ENCODE assay signal across 8 cellular contexts in genomic region chr17:6913608-6914443, GRCh38.
A peak's percentile ranks its signal among the peaks of the same experiment; 100 is the strongest.
DNase-seq lines count a peak whose midpoint lies in the region; ATAC-seq and TF ChIP-seq lines count a peak whose summit lies in the region.

No MANE protein-coding gene starts in this region.

- TF ChIP-seq CTCF in AG04450 (IDR thresholded peaks at IDR 0.05; ENCODE audit: low read depth, low read length) = peak; percentile 77
- TF ChIP-seq CTCF in nephron (IDR thresholded peaks at IDR 0.05; ENCODE audit: unreplicated experiment in 3 of 3) = peak; percentile 66 to 75 (median 75)

- no peaks in the 10 kb centered on the region for H3K9me3 Mint-ChIP-seq in activated T-cell treated with anti-CD3 and anti-CD28 coated beads, Interleukin-2, amount 50 U/mL, for 24 hours
- no peaks in the 10 kb centered on the region for H3K9me3 Mint-ChIP-seq in nephron
- no peaks in the 10 kb centered on the region for H3K9me3 Mint-ChIP-seq in stimulated activated memory B cell treated with anti-CD40 and anti-IgM and Interleukin-4, amounts not matched to agents 10 μg/mL and 1 μg/mL and 100 μg/mL, for 72 hours

- no peaks in the 10 kb centered on the region for H3K36me3 ChIP-seq in HAP-1 (replicated peaks)

- H3K27ac Mint-ChIP-seq in activated T-cell treated with anti-CD3 and anti-CD28 coated beads, Interleukin-2, amount 50 U/mL, for 24 hours = peak overlapping the region; percentile 51
- H3K27ac Mint-ChIP-seq in nephron = no peak overlapping the region
- peak overlapping the region; percentile 30 for H3K27ac Mint-ChIP-seq in stimulated activated memory B cell treated with anti-CD40 and anti-IgM and Interleukin-4, amounts not matched to agents 10 μg/mL and 1 μg/mL and 100 μg/mL, for 72 hours

- H3K4me3 ChIP-seq in AG04450 (ENCODE audit: low read depth, low read length) (no peak overlapping the region), HAP-1 (no peak overlapping the region)

- no peaks in the 10 kb centered on the region for H3K4me1 ChIP-seq in HAP-1

- in situ Hi-C loops in HAP-1 (cut with MboI; ENCODE audit: low sequenced_read_pairs) = loop anchor here (5.0 to 25.0 kb wide), 2 partner anchors 93 to 223 kb away; no protein-coding TSS in a partner anchor

- POLR2A ChIA-PET in AG04450 (lab: Yijun Ruan, JAX) = interaction anchor here (1.1 kb wide), 1 partner anchor 90 kb away, joined by 3 read pairs; no protein-coding TSS in a partner anchor

- no peaks in the 10 kb centered on the region for H3K36me3 Mint-ChIP-seq in activated T-cell treated with anti-CD3 and anti-CD28 coated beads, Interleukin-2, amount 50 U/mL, for 24 hours (ENCODE audit: low read depth)
- H3K36me3 Mint-ChIP-seq in nephron (ENCODE audit: low read depth) = no peaks in the 10 kb centered on the region
- H3K36me3 Mint-ChIP-seq in stimulated activated memory B cell treated with anti-CD40 and anti-IgM and Interleukin-4, amounts not matched to agents 10 μg/mL and 1 μg/mL and 100 μg/mL, for 72 hours = no peaks in the 10 kb centered on the region

- CTCF ChIA-PET in AG04450 (lab: Charles Lee) = interaction anchor here (0.6 to 4.9 kb wide), 31 partner anchors 7 to 247 kb away, joined by 3 to 218 read pairs (median 4); partner anchors contain the start of genes ALOX12, BCL6B and RNASEK

- H3K9me3 ChIP-seq in AG04450 (ENCODE audit: control insufficient read depth, insufficient read depth, low read length) = no peaks in the 10 kb centered on the region; the same call in 1 of the 2 replicates
- H3K9me3 ChIP-seq in HAP-1 = no peaks in the 10 kb centered on the region

- ATAC-seq in stimulated activated memory B cell treated with anti-CD40 and anti-IgM and Interleukin-4, amounts not matched to agents 10 μg/mL and 1 μg/mL and 100 μg/mL, for 72 hours = peak; percentile 68
- no peak for ATAC-seq in GM18907 (IDR thresholded peaks at IDR 0.05; ENCODE audit: unreplicated experiment)

- H3K27me3 ChIP-seq in AG04450 (ENCODE audit: control insufficient read depth, insufficient read depth, low read length) = peaks cover 8% of the 10 kb centered on the region
- H3K27me3 ChIP-seq in HAP-1 (ENCODE audit: low read depth) = peaks cover 31% of the 10 kb centered on the region

- peaks cover 16% of the 10 kb centered on the region for H3K4me1 Mint-ChIP-seq in activated T-cell treated with anti-CD3 and anti-CD28 coated beads, Interleukin-2, amount 50 U/mL, for 24 hours (ENCODE audit: low read depth)
- H3K4me1 Mint-ChIP-seq in nephron = no peaks in the 10 kb centered on the region
- peaks cover 24% of the 10 kb centered on the region for H3K4me1 Mint-ChIP-seq in stimulated activated memory B cell treated with anti-CD40 and anti-IgM and Interleukin-4, amounts not matched to agents 10 μg/mL and 1 μg/mL and 100 μg/mL, for 72 hours

- DNase-seq in AG04450 (ENCODE audit: low read depth, low spot score) (no peak), HAP-1 (ENCODE audit: low spot score in 2 of 2) (peak; percentile 42 to 90), OCI-M2 (lab: John Stamatoyannopoulos, UW; ENCODE audit: unreplicated experiment) (peak; percentile 19), fibroblast of gingiva (ENCODE audit: low read depth) (peak; percentile 52)
- peak; percentile 84 for DNase-seq in activated T-cell treated with anti-CD3 and anti-CD28 coated beads, Interleukin-2, amount 50 U/mL, for 24 hours

- H3K27me3 Mint-ChIP-seq in activated T-cell treated with anti-CD3 and anti-CD28 coated beads, Interleukin-2, amount 50 U/mL, for 24 hours = peaks cover 5% of the 10 kb centered on the region
- H3K27me3 Mint-ChIP-seq in nephron (ENCODE audit: low read depth) = peaks cover 24% of the 10 kb centered on the region
- H3K27me3 Mint-ChIP-seq in stimulated activated memory B cell treated with anti-CD40 and anti-IgM and Interleukin-4, amounts not matched to agents 10 μg/mL and 1 μg/mL and 100 μg/mL, for 72 hours = peaks cover 12% of the 10 kb centered on the region

- peak overlapping the region; percentile 78 for H3K4me3 Mint-ChIP-seq in activated T-cell treated with anti-CD3 and anti-CD28 coated beads, Interleukin-2, amount 50 U/mL, for 24 hours
- no peak overlapping the region for H3K4me3 Mint-ChIP-seq in nephron
- H3K4me3 Mint-ChIP-seq in stimulated activated memory B cell treated with anti-CD40 and anti-IgM and Interleukin-4, amounts not matched to agents 10 μg/mL and 1 μg/mL and 100 μg/mL, for 72 hours = peak overlapping the region; percentile 75

- H3K27ac ChIP-seq in AG04450 (ENCODE audit: low read depth, low read length) = no peak overlapping the region

Comparison
In these comparisons a context has a peak if more than half of its experiments do, and no peak if none do; other contexts are left out.
1. H3K27ac Mint-ChIP-seq: peak in activated T-cell treated with anti-CD3 and anti-CD28 coated beads, Interleukin-2, amount 50 U/mL, for 24 hours (single experiment) and stimulated activated memory B cell treated with anti-CD40 and anti-IgM and Interleukin-4, amounts not matched to agents 10 μg/mL and 1 μg/mL and 100 μg/mL, for 72 hours (single experiment); none in nephron (0 of 3).
2. H3K4me3 Mint-ChIP-seq: peak in activated T-cell treated with anti-CD3 and anti-CD28 coated beads, Interleukin-2, amount 50 U/mL, for 24 hours (single experiment) and stimulated activated memory B cell treated with anti-CD40 and anti-IgM and Interleukin-4, amounts not matched to agents 10 μg/mL and 1 μg/mL and 100 μg/mL, for 72 hours (single experiment); none in nephron (0 of 3).